Comparison of ENCODE assay signal across 1 cellular context in the genomic region with DNA sequence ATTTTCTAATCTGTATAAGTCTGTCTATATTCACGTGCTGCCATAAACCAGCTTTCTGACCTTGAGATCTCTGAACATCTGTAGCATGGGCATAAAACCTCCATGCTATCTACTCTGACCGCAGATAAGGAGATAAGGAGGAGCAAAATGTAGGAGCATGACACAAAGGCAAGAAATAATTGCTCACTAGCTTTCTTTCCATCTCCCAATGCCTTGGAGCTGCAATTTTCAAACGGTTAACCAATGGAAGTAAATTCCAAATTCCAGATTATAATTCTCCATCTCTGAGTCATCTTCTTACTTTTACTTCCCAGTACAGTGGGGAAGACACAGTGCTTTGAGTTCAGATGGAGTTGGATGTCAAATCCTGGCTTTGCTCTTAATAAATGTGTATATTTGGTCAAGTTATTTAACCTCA.
TF ChIP-seq lines count a peak whose summit lies in the region.

No MANE protein-coding gene starts in this region.

TF ChIP-seq in IMR-90, 13 proteins besides CTCF, POLR2A, EP300 and RAD21:
- TF ChIP-seq CEBPB (IDR thresholded peaks at IDR 0.05; ENCODE audit: low read depth, low read length) (no peak), SMC3 (IDR thresholded peaks at IDR 0.05; ENCODE audit: low read depth, low read length) (no peak), NFE2L2 (IDR thresholded peaks at IDR 0.05; ENCODE audit: low read depth, low read length) (no peak), MXI1 (IDR thresholded peaks at IDR 0.05; ENCODE audit: borderline replicate concordance, low read depth, low read length) (no peak), BHLHE40 (IDR thresholded peaks at IDR 0.05; ENCODE audit: low read depth, low read length) (no peak), RFX5 (IDR thresholded peaks at IDR 0.05; ENCODE audit: low read depth, low read length) (no peak), RCOR1 (IDR thresholded peaks at IDR 0.05; ENCODE audit: insufficient replicate concordance, low read length) (no peak), MAZ (IDR thresholded peaks at IDR 0.05; ENCODE audit: borderline replicate concordance, low read depth, low read length) (no peak), CHD1 (IDR thresholded peaks at IDR 0.05; ENCODE audit: low read depth, low read length) (no peak), MAFK (IDR thresholded peaks at IDR 0.05; ENCODE audit: low read depth, low read length) (no peak), ELK1 (IDR thresholded peaks at IDR 0.05; ENCODE audit: borderline replicate concordance, low read depth, low read length) (no peak), FOS (IDR thresholded peaks at IDR 0.05; ENCODE audit: low read depth, low read length) (no peak), USF2 (IDR thresholded peaks at IDR 0.05; ENCODE audit: low read depth, low read length) (no peak)
